In genomic region chr15:63089260-63090043, GRCh38 we compare ENCODE assay signal across 10 cellular contexts. TPM values are rescaled to one million over a fixed set of nuclear protein-coding genes. Genes with fewer than 3 reads are reported as not detected.
DNase-seq lines count a peak whose midpoint lies in the region; ATAC-seq and TF ChIP-seq lines count a peak whose summit lies in the region.
"Had no signal": no experiment of that assay in that cellular context is flagged by ENCODE, and none has a peak within 500 bp of the region (broad histone marks: within the 10 kb centered on the region; RNA-seq: fewer than 3 reads in every experiment).

No MANE protein-coding gene starts in this region.

- no peak overlapping the region for H3K23ac ChIP-seq in trophoblast cell (ENCODE audit: low read length)

- DNase-seq in GDM1 (lab: John Stamatoyannopoulos, UW) (peak; percentile 28), NCI-H510A treated with DMSO at 0.1 percent for 48 hours (lab: John Stamatoyannopoulos, UW) (peak; percentile 38), fibroblast of lung (ENCODE audit: low read depth in 2 of 2) (peak; percentile 83 to 96), trophoblast cell (peak in 1 of 2 donors; percentile 3), NOMO-1 treated with dmso at 0.1 percent for 144 hours (lab: John Stamatoyannopoulos, UW; ENCODE audit: unreplicated experiment) (no peak), nucleus accumbens (lab: John Stamatoyannopoulos, UW) (no peak)
- no peak for DNase-seq in activated CD4-positive, alpha-beta T cell treated with anti-CD3 and anti-CD28 coated beads for 48 hours
- DNase-seq: activated gamma-delta T cell treated with Interleukin-2 at 50 U/mL for 16 hours had no signal

- H2AFZ ChIP-seq in fibroblast of lung (ENCODE audit: low read length): peak overlapping the region; percentile 42
- H2AFZ ChIP-seq in trophoblast cell (ENCODE audit: insufficient read depth, low read length, poor library complexity): no peak overlapping the region

- peak overlapping the region; percentile 13 for H4K8ac ChIP-seq in trophoblast cell (ENCODE audit: low read depth, low read length)

- H3K4me3 ChIP-seq in fibroblast of lung (replicated peaks in 1 of 4; ENCODE audit: control extremely low read depth in 1 of 4, insufficient read depth in 1 of 4, low read depth in 3 of 4, low read length in 4 of 4): no peak overlapping the region
- no peak overlapping the region for H3K4me3 ChIP-seq in trophoblast cell (ENCODE audit: low read depth, low read length)

- H2AK5ac ChIP-seq in trophoblast cell (ENCODE audit: low read length): no peak overlapping the region

- peak overlapping the region; percentile 51 for H3K4ac ChIP-seq in trophoblast cell (ENCODE audit: low read depth, low read length)

- H3K27ac ChIP-seq in fibroblast of lung (ENCODE audit: insufficient read depth, low read length) (peak overlapping the region; percentile 65), trophoblast cell (ENCODE audit: low read depth, low read length) (peak overlapping the region; percentile 95)

- H3K4me1 ChIP-seq in fibroblast of lung (ENCODE audit: control insufficient read depth, extremely low read depth, insufficient read depth, low read length): peaks cover 18% of the 10 kb centered on the region
- H3K4me1 ChIP-seq in trophoblast cell (ENCODE audit: control insufficient read depth in 1 of 2, insufficient read depth in 2 of 2, low read length in 2 of 2): peaks cover 14 to 17% of the 10 kb centered on the region in 2 experiments

- H3K79me2 ChIP-seq in fibroblast of lung (ENCODE audit: control insufficient read depth, insufficient read depth, low read length) (no peaks in the 10 kb centered on the region), trophoblast cell (ENCODE audit: control insufficient read depth, insufficient read depth, low read length, poor library complexity) (peaks cover 4% of the 10 kb centered on the region)

- H2BK12ac ChIP-seq in trophoblast cell (ENCODE audit: low read length): peak overlapping the region; percentile 70

- no peak for TF ChIP-seq CTCF in fibroblast of lung (conservative IDR thresholded peaks at IDR 0.05 in 1 of 2, IDR thresholded peaks at IDR 0.05 in 1 of 2; ENCODE audit: low read depth in 1 of 2, low read length in 2 of 2)

- peak overlapping the region; percentile 93 for H4K91ac ChIP-seq in trophoblast cell (ENCODE audit: low read depth, low read length)

- no peaks in the 10 kb centered on the region for H3K9me3 ChIP-seq in fibroblast of lung (ENCODE audit: control insufficient read depth, insufficient read depth, low read depth, low read length)
- H3K9me3 ChIP-seq in trophoblast cell (ENCODE audit: insufficient read depth, low read depth, low read length): peaks cover 2% of the 10 kb centered on the region

- no peaks in the 10 kb centered on the region for H4K20me1 ChIP-seq in fibroblast of lung (ENCODE audit: control insufficient read depth, extremely low read depth, insufficient read depth, low read length)

- WGBS in trophoblast cell (ENCODE audit: extremely low coverage, insufficient coverage, insufficient read length): no CpG with 5 or more reads among the region's 6 CpGs

- no peak overlapping the region for H3K9ac ChIP-seq in fibroblast of lung (ENCODE audit: insufficient read depth, low read length)
- H3K9ac ChIP-seq in trophoblast cell (ENCODE audit: low read length): no peak overlapping the region

- peak overlapping the region; percentile 44 for H3K4me2 ChIP-seq in fibroblast of lung (ENCODE audit: extremely low read depth, insufficient read depth, low read length)
- no peak overlapping the region for H3K4me2 ChIP-seq in trophoblast cell (ENCODE audit: low read length)

- ATAC-seq in HG03460 (IDR thresholded peaks at IDR 0.05; ENCODE audit: unreplicated experiment): no peak
- ATAC-seq: stimulated activated effector memory CD8-positive, alpha-beta T cell treated with anti-CD3 and anti-CD28 coated beads, Interleukin-12 subunit alpha, Interleukin-12 subunit beta, amount 100 ng/mL, for 72 hours had no signal

- peak overlapping the region; percentile 46 for H3K18ac ChIP-seq in trophoblast cell (ENCODE audit: low read length)

- H3K36me3 ChIP-seq in fibroblast of lung (ENCODE audit: control insufficient read depth, insufficient read depth, low read length): no peaks in the 10 kb centered on the region
- H3K36me3 ChIP-seq in trophoblast cell (ENCODE audit: control insufficient read depth in 1 of 2, insufficient read depth in 2 of 2, low read length in 2 of 2): no peaks in the 10 kb centered on the region

- peaks cover 30% of the 10 kb centered on the region for H3K79me1 ChIP-seq in trophoblast cell (ENCODE audit: low read length)

- no peak overlapping the region for H4K12ac ChIP-seq in trophoblast cell (ENCODE audit: low read depth, low read length)

- no peaks in the 10 kb centered on the region for H3K27me3 ChIP-seq in fibroblast of lung (ENCODE audit: control insufficient read depth, insufficient read depth, low read length)
- no peaks in the 10 kb centered on the region for H3K27me3 ChIP-seq in trophoblast cell (ENCODE audit: insufficient read depth, low read length)

- peak overlapping the region; percentile 95 for H2BK5ac ChIP-seq in trophoblast cell (ENCODE audit: low read depth, low read length, poor library complexity)

- peak overlapping the region; percentile 23 for H3K14ac ChIP-seq in trophoblast cell (ENCODE audit: low read length)

- H2BK120ac ChIP-seq in trophoblast cell (ENCODE audit: insufficient read depth, low read length, poor library complexity): peak overlapping the region; percentile 98

RNA-seq across cellular contexts. Expression of gene LACTB, which starts 32.2 kb away (rescaled TPM):
- 22.6 and 29.2 TPM in 2 replicates for total RNA-seq in fibroblast of lung
- polyA plus RNA-seq in fibroblast of lung: 39.2 and 42.8 TPM in 2 replicates
- 32.9 and 33.7 TPM in 2 replicates for polyA plus RNA-seq in fibroblast of lung (2012)
- 2.3 TPM in 1 of 2 replicates, not detected in the other for polyA minus RNA-seq in fibroblast of lung (ENCODE audit: low replicate concordance)
- 24.4 and 24.9 TPM in 2 replicates for polyA plus RNA-seq in trophoblast cell (2013)

RNA-seq across cellular contexts. Expression of gene TPM1, which starts 46.9 kb away (rescaled TPM):
- 224 and 279 TPM in 2 replicates for total RNA-seq in fibroblast of lung
- 515 and 1,732 TPM in 2 replicates for polyA plus RNA-seq in fibroblast of lung
- 351 and 1,059 TPM in 2 replicates for polyA plus RNA-seq in fibroblast of lung (2012)
- 61.4 and 196 TPM in 2 replicates for polyA minus RNA-seq in fibroblast of lung (ENCODE audit: low replicate concordance)
- polyA plus RNA-seq in trophoblast cell (2013): 3,520 and 3,660 TPM in 2 replicates

Comparison
In these comparisons a context has a peak if more than half of its experiments do, and no peak if none do; other contexts are left out.
1. DNase-seq: peak in GDM1 (single experiment), NCI-H510A treated with DMSO at 0.1 percent for 48 hours (single experiment) and fibroblast of lung (2 of 2); none in activated CD4-positive, alpha-beta T cell treated with anti-CD3 and anti-CD28 coated beads for 48 hours (single experiment), NOMO-1 treated with dmso at 0.1 percent for 144 hours (single experiment) and nucleus accumbens (0 of 56).